In the genomic region with DNA sequence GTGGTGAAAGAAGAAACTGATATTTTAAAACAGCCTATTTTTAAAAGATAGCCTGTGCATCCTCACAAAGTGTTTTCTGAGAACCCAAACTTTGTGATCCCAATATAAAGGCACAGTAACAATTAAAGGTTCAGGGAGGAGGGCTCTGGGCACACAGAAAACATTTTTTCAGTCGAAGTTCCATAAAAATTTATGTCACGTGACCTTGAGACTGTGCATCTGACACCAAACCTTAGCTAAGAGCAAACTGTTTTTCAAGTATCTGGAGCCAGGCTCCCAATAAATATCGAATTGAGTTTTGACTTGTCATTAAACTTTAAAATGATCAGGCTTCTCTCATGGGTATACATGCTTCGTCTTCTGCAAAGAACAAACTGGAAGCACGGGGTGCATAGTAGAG, we compare ENCODE assay signal across 7 cellular contexts.
"Had no signal": no experiment of that assay in that cellular context is flagged by ENCODE, and none has a peak within 500 bp of the region (broad histone marks: within the 10 kb centered on the region; RNA-seq: fewer than 3 reads in every experiment).

No MANE protein-coding gene starts in this region.

- FAIRE-seq: H1, H54, HTR-8/SVneo had no signal

- H3K4me2 ChIP-seq: GM23338 had no signal

- DNase-seq: H9, HCEC 1CT, KG1 had no signal

- H2AFZ ChIP-seq: GM23338 had no signal

- H3K4me3 ChIP-seq: GM23338 had no signal

- ATAC-seq: GM23338 had no signal
